ENCODE assay signal across 23 cellular contexts in the genomic region with DNA sequence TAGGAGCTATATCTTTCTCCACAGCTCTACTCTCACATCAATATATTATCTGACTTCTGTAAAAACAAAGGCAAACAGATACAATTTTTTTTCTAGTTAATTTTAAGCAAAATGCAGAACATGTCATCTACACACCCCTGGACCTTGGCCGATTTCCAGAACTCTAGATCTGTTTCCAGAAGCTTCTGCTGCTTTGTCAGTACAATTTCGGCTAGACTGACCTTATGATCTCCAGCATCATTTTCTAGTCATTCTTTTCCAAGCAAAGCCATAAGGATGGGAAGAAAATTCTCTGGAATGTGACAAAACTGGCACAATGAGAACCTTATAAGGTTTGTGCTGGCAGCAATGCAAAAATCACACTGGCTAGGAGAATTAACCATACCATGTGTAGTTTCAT.
DNase-seq lines count a peak whose midpoint lies in the region; ATAC-seq and TF ChIP-seq lines count a peak whose summit lies in the region.
"Had no signal": no experiment of that assay in that cellular context is flagged by ENCODE, and none has a peak within 500 bp of the region (broad histone marks: within the 10 kb centered on the region; RNA-seq: fewer than 3 reads in every experiment).

No MANE protein-coding gene starts in this region.

- H3K4me3 Mint-ChIP-seq in nephron: no peak overlapping the region
- H3K4me3 Mint-ChIP-seq in naive thymus-derived CD8-positive, alpha-beta T cell: no peak overlapping the region
- H3K4me3 Mint-ChIP-seq: activated naive CD8-positive, alpha-beta T cell treated with anti-CD3 and anti-CD28 coated beads, Interleukin-2, amount 50 U/mL, for 24 hours; activated T-cell treated with anti-CD3 and anti-CD28 coated beads, Interleukin-2, amount 50 U/mL, for 72 hours; CD4-positive, CD25-positive, alpha-beta regulatory T cell; GM23338; stimulated activated effector memory CD8-positive, alpha-beta T cell treated with anti-CD3 and anti-CD28 coated beads, Interleukin-12 subunit alpha, Interleukin-12 subunit beta, amount 100 ng/mL, for 72 hours; T-helper 17 cell had no signal

- H3K9me3 ChIP-seq in MG63: no peaks in the 10 kb centered on the region
- H3K9me3 ChIP-seq: left lung had no signal

- no peaks in the 10 kb centered on the region for H3K27me3 ChIP-seq in MG63
- H3K27me3 ChIP-seq: left lung had no signal

- peak; percentile 6 for DNase-seq in EH (ENCODE audit: low read depth)
- DNase-seq in MG63: peak; percentile 61
- DNase-seq in cerebellar cortex (ENCODE audit: low spot score): peak; percentile 28
- DNase-seq in naive thymus-derived CD8-positive, alpha-beta T cell: no peak
- DNase-seq in ureter (ENCODE audit: low spot score): no peak
- DNase-seq: activated CD4-positive, alpha-beta T cell treated with anti-CD3 and anti-CD28 coated beads, Interleukin-2, amount 50 U/mL, for 4 hours; activated CD4-positive, CD25-positive, alpha-beta regulatory T cell; activated naive CD8-positive, alpha-beta T cell treated with anti-CD3 and anti-CD28 coated beads, Interleukin-2, amount 50 U/mL, for 24 hours; activated T-cell treated with anti-CD3 and anti-CD28 coated beads, Interleukin-2, amount 50 U/mL, for 72 hours; AML-193; Calu3; CD4-positive, CD25-positive, alpha-beta regulatory T cell; DND-41; left lung; NCI-H146; NCI-H82; nucleus accumbens; stimulated activated CD4-positive, alpha-beta T cell treated with anti-CD3 and anti-CD28 coated beads, Interleukin-15, amount 100 ng/mL, for 24 hours; T-helper 17 cell had no signal

- H3K9me3 Mint-ChIP-seq in nephron: no peaks in the 10 kb centered on the region
- H3K9me3 Mint-ChIP-seq in naive thymus-derived CD8-positive, alpha-beta T cell: peaks cover 0 to 3% (median under 1%) of the 10 kb centered on the region in 9 donors
- H3K9me3 Mint-ChIP-seq: activated naive CD8-positive, alpha-beta T cell treated with anti-CD3 and anti-CD28 coated beads, Interleukin-2, amount 50 U/mL, for 24 hours; activated T-cell treated with anti-CD3 and anti-CD28 coated beads, Interleukin-2, amount 50 U/mL, for 72 hours; GM23338 had no signal

- no peaks in the 10 kb centered on the region for H3K27me3 Mint-ChIP-seq in nephron (ENCODE audit: low read depth)
- no peaks in the 10 kb centered on the region for H3K27me3 Mint-ChIP-seq in naive thymus-derived CD8-positive, alpha-beta T cell
- H3K27me3 Mint-ChIP-seq: activated naive CD8-positive, alpha-beta T cell treated with anti-CD3 and anti-CD28 coated beads, Interleukin-2, amount 50 U/mL, for 24 hours; CD4-positive, CD25-positive, alpha-beta regulatory T cell; T-helper 17 cell had no signal

- no peak for ATAC-seq in naive thymus-derived CD8-positive, alpha-beta T cell
- ATAC-seq in HG02759 (IDR thresholded peaks at IDR 0.05; ENCODE audit: unreplicated experiment): no peak
- ATAC-seq: activated naive CD8-positive, alpha-beta T cell treated with anti-CD3 and anti-CD28 coated beads, Interleukin-2, amount 50 U/mL, for 24 hours; activated T-cell treated with anti-CD3 and anti-CD28 coated beads, Interleukin-2, amount 50 U/mL, for 72 hours; GM23338; left lung; stimulated activated effector memory CD8-positive, alpha-beta T cell treated with anti-CD3 and anti-CD28 coated beads, Interleukin-12 subunit alpha, Interleukin-12 subunit beta, amount 100 ng/mL, for 72 hours; T-helper 17 cell had no signal

- peaks cover 25% of the 10 kb centered on the region for H3K4me1 Mint-ChIP-seq in nephron
- H3K4me1 Mint-ChIP-seq in naive thymus-derived CD8-positive, alpha-beta T cell: no peaks in the 10 kb centered on the region
- H3K4me1 Mint-ChIP-seq: activated naive CD8-positive, alpha-beta T cell treated with anti-CD3 and anti-CD28 coated beads, Interleukin-2, amount 50 U/mL, for 24 hours; CD4-positive, CD25-positive, alpha-beta regulatory T cell; GM23338; stimulated activated effector memory CD8-positive, alpha-beta T cell treated with anti-CD3 and anti-CD28 coated beads, Interleukin-12 subunit alpha, Interleukin-12 subunit beta, amount 100 ng/mL, for 72 hours; T-helper 17 cell had no signal

- peak overlapping the region; percentile 59 to 84 (median 83) for H3K27ac Mint-ChIP-seq in nephron
- H3K27ac Mint-ChIP-seq in naive thymus-derived CD8-positive, alpha-beta T cell: no peak overlapping the region
- H3K27ac Mint-ChIP-seq: activated naive CD8-positive, alpha-beta T cell treated with anti-CD3 and anti-CD28 coated beads, Interleukin-2, amount 50 U/mL, for 24 hours; activated T-cell treated with anti-CD3 and anti-CD28 coated beads, Interleukin-2, amount 50 U/mL, for 72 hours; CD4-positive, CD25-positive, alpha-beta regulatory T cell; GM23338; stimulated activated effector memory CD8-positive, alpha-beta T cell treated with anti-CD3 and anti-CD28 coated beads, Interleukin-12 subunit alpha, Interleukin-12 subunit beta, amount 100 ng/mL, for 72 hours; T-helper 17 cell had no signal

- no peaks in the 10 kb centered on the region for H3K36me3 Mint-ChIP-seq in nephron (ENCODE audit: low read depth)
- H3K36me3 Mint-ChIP-seq in naive thymus-derived CD8-positive, alpha-beta T cell: peaks cover 0 to under 1% (median 0%) of the 10 kb centered on the region in 3 donors
- H3K36me3 Mint-ChIP-seq: CD4-positive, CD25-positive, alpha-beta regulatory T cell; stimulated activated effector memory CD8-positive, alpha-beta T cell treated with anti-CD3 and anti-CD28 coated beads, Interleukin-12 subunit alpha, Interleukin-12 subunit beta, amount 100 ng/mL, for 72 hours had no signal

- POLR2A ChIA-PET in naive thymus-derived CD8-positive, alpha-beta T cell (lab: Charles Lee): no interaction called here

- no peak for TF ChIP-seq CTCF in nephron (IDR thresholded peaks at IDR 0.05; ENCODE audit: unreplicated experiment in 3 of 3)

- no peak overlapping the region for H3K4me3 ChIP-seq in MG63
- H3K4me3 ChIP-seq: GM23338, left lung had no signal

- H3K36me3 ChIP-seq in MG63: no peaks in the 10 kb centered on the region
- H3K36me3 ChIP-seq: left lung had no signal

Comparison
In these comparisons a context has a peak if more than half of its experiments do, and no peak if none do; other contexts are left out.
1. DNase-seq: peak in EH (single experiment), MG63 (single experiment) and cerebellar cortex (single experiment); none in naive thymus-derived CD8-positive, alpha-beta T cell (0 of 10) and ureter (single experiment).
2. H3K27ac Mint-ChIP-seq: peak in nephron (3 of 3); none in naive thymus-derived CD8-positive, alpha-beta T cell (0 of 10).